In genomic region chr3:46763178-46763577, GRCh38 we compare ENCODE assay signal across 32 cellular contexts. TPM values are rescaled to one million over a fixed set of nuclear protein-coding genes. Genes with fewer than 3 reads are reported as not detected.
"Had no signal": no experiment of that assay in that cellular context is flagged by ENCODE, and none has a peak within 500 bp of the region (broad histone marks: within the 10 kb centered on the region; RNA-seq: fewer than 3 reads in every experiment).

No MANE protein-coding gene starts in this region.

- H3K36me3 ChIP-seq: esophagus squamous epithelium, prostate gland, right atrium auricular region, suprapubic skin, transverse colon, upper lobe of right lung, uterus had no signal

- FAIRE-seq: colon, frontal cortex had no signal

- H3K4me3 ChIP-seq: dorsolateral prefrontal cortex, esophagus squamous epithelium, prostate gland, right atrium auricular region, smooth muscle cell, suprapubic skin, transverse colon, upper lobe of right lung, uterus had no signal

- H3K9me3 ChIP-seq: prostate gland had no signal

- ATAC-seq: left lobe of liver; naive thymus-derived CD8-positive, alpha-beta T cell; sciatic nerve; stimulated activated naive CD8-positive, alpha-beta T cell treated with anti-CD3 and anti-CD28 coated beads, Interleukin-15, amount 100 ng/mL, for 72 hours; upper lobe of right lung had no signal

- H3K4me1 ChIP-seq: esophagus squamous epithelium, prostate gland, right atrium auricular region, suprapubic skin, transverse colon, upper lobe of right lung, uterus had no signal

- DNase-seq: dorsolateral prefrontal cortex; effector CD8-positive, alpha-beta T cell; endodermal cell; erythroblast; esophagus squamous epithelium; hypothalamus; immature natural killer cell; islet precursor cell; mesendoderm; midbrain; naive thymus-derived CD8-positive, alpha-beta T cell; nephron progenitor cell; nucleus accumbens; stimulated activated CD4-positive, alpha-beta T cell treated with anti-CD3 and anti-CD28 coated beads, Interleukin-12 subunit alpha, Interleukin-12 subunit beta, amount 100 ng/mL, for 4 hours; stimulated activated CD4-positive, alpha-beta T cell treated with anti-CD3 and anti-CD28 coated beads, Interleukin-1b, Interleukin-23, amount 100 ng/mL, for 48 hours; stimulated activated CD4-positive, alpha-beta T cell treated with anti-CD3 and anti-CD28 coated beads, Interleukin-4, amount 100 ng/mL, for 1 hour; stimulated activated CD8-positive, alpha-beta memory T cell treated with anti-CD3 and anti-CD28 coated beads, Interleukin-4, amount 100 ng/mL, for 48 hours; stimulated activated naive CD4-positive, alpha-beta T cell; stimulated activated naive CD8-positive, alpha-beta T cell treated with anti-CD3 and anti-CD28 coated beads, Interleukin-15, amount 100 ng/mL, for 72 hours; transverse colon; upper lobe of right lung; uterus had no signal

- H3K27ac ChIP-seq: dorsolateral prefrontal cortex, esophagus squamous epithelium, prostate gland, right atrium auricular region, suprapubic skin, transverse colon, upper lobe of right lung, uterus had no signal

- H3K27me3 ChIP-seq: esophagus squamous epithelium, right atrium auricular region, suprapubic skin, transverse colon, upper lobe of right lung, uterus had no signal

- H3K4me2 ChIP-seq: smooth muscle cell had no signal

RNA-seq across cellular contexts. Expression of gene PRSS50, which starts 45.5 kb away (rescaled TPM):
- total RNA-seq: frontal cortex; lung microvascular endothelial cell; naive thymus-derived CD8-positive, alpha-beta T cell; osteocyte; suprapubic skin had no signal
- polyA plus RNA-seq: immature natural killer cell had no signal
